In genomic region chr16:84282533-84282932, GRCh38 we compare ENCODE assay signal across 39 cellular contexts. TPM values are rescaled to one million over a fixed set of nuclear protein-coding genes. Genes with fewer than 3 reads are reported as not detected.
"Had no signal": no experiment of that assay in that cellular context is flagged by ENCODE, and none has a peak within 500 bp of the region (broad histone marks: within the 10 kb centered on the region; RNA-seq: fewer than 3 reads in every experiment).

No MANE protein-coding gene starts in this region.

- H3K27ac ChIP-seq: body of pancreas, foreskin keratinocyte, WERI-Rb-1 had no signal

- H3K36me3 ChIP-seq: adrenal gland, esophagus muscularis mucosa, gastrocnemius medialis, WERI-Rb-1 had no signal

- H3K9me3 ChIP-seq: adrenal gland, body of pancreas, esophagus muscularis mucosa, gastrocnemius medialis had no signal

- H3K27me3 Mint-ChIP-seq: activated naive CD8-positive, alpha-beta T cell treated with anti-CD3 and anti-CD28 coated beads for 36 hours had no signal

- H3K9me3 Mint-ChIP-seq: activated B cell treated with CpG ODN at 0.5 μM for 24 hours; activated CD8-positive, alpha-beta T cell treated with anti-CD3 and anti-CD28 coated beads for 36 hours; activated naive CD4-positive, alpha-beta T cell treated with anti-CD3 and anti-CD28 coated beads for 36 hours; activated naive CD4-positive, alpha-beta T cell treated with anti-CD3 and anti-CD28 coated beads, Interleukin-2, amount 50 U/mL, for 24 hours; activated naive CD8-positive, alpha-beta T cell treated with anti-CD3 and anti-CD28 coated beads for 36 hours; activated naive CD8-positive, alpha-beta T cell treated with anti-CD3 and anti-CD28 coated beads, Interleukin-2, amount 50 U/mL, for 24 hours; activated T-helper 1 cell treated with anti-CD3 and anti-CD28 coated beads, Interleukin-12 subunit alpha, Interleukin-12 subunit beta, Interleukin-2, Interleukin-4 antibody, amounts not matched to agents 30 ng/mL and 10 ng/mL and 1 ng/mL, durations not matched to agents 14 hours and 24 hours and 36 hours; activated T-helper 2 cell treated with anti-CD3 and anti-CD28 coated beads, Interferon-gamma antibody, Interleukin-2, Interleukin-4, amounts not matched to agents 10 μg/mL and 5 μg/mL and 100 μg/mL, durations not matched to agents 14 hours and 24 hours and 36 hours; effector memory CD8-positive, alpha-beta T cell; T-cell; T-helper 1 cell treated with Interleukin-12 subunit alpha and Interleukin-12 subunit beta and Interleukin-4 antibody, amounts not matched to agents 30 μg/mL and 1 μg/mL, for 36 hours; T-helper 2 cell treated with Interferon-gamma antibody and Interleukin-4, amounts not matched to agents 5 μg/mL and 100 μg/mL, for 36 hours had no signal

- H3K4me3 Mint-ChIP-seq: activated B cell treated with CpG ODN at 0.5 μM for 24 hours; activated CD8-positive, alpha-beta memory T cell treated with anti-CD3 and anti-CD28 coated beads, Interleukin-2, amount 10 ng/mL, durations not matched to agents 7 days and 5 days; activated CD8-positive, alpha-beta T cell treated with anti-CD3 and anti-CD28 coated beads for 36 hours; activated naive CD4-positive, alpha-beta T cell treated with anti-CD3 and anti-CD28 coated beads for 36 hours; activated naive CD4-positive, alpha-beta T cell treated with anti-CD3 and anti-CD28 coated beads, Interleukin-2, amount 50 U/mL, for 24 hours; activated naive CD8-positive, alpha-beta T cell treated with anti-CD3 and anti-CD28 coated beads for 36 hours; activated naive CD8-positive, alpha-beta T cell treated with anti-CD3 and anti-CD28 coated beads, Interleukin-2, amount 50 U/mL, for 24 hours; activated T-helper 1 cell treated with anti-CD3 and anti-CD28 coated beads, Interleukin-12 subunit alpha, Interleukin-12 subunit beta, Interleukin-2, Interleukin-4 antibody, amounts not matched to agents 30 ng/mL and 10 ng/mL and 1 ng/mL, durations not matched to agents 14 hours and 24 hours and 36 hours; effector memory CD8-positive, alpha-beta T cell; T-cell; T-helper 1 cell treated with Interleukin-12 subunit alpha and Interleukin-12 subunit beta and Interleukin-4 antibody, amounts not matched to agents 30 μg/mL and 1 μg/mL, for 36 hours; T-helper 2 cell treated with Interferon-gamma antibody and Interleukin-4, amounts not matched to agents 5 μg/mL and 100 μg/mL, for 36 hours had no signal

- H3K36me3 Mint-ChIP-seq: activated CD8-positive, alpha-beta memory T cell treated with anti-CD3 and anti-CD28 coated beads, Interleukin-2, amount 10 ng/mL, durations not matched to agents 7 days and 5 days; activated naive CD4-positive, alpha-beta T cell treated with anti-CD3 and anti-CD28 coated beads, Interleukin-2, amount 50 U/mL, for 24 hours; activated naive CD8-positive, alpha-beta T cell treated with anti-CD3 and anti-CD28 coated beads for 36 hours; T-cell had no signal

- ATAC-seq: activated CD4-positive, CD25-positive, alpha-beta regulatory T cell treated with anti-CD3 and anti-CD28 coated beads, Interleukin-2, amount 50 U/mL, for 24 hours; activated CD8-positive, alpha-beta memory T cell treated with anti-CD3 and anti-CD28 coated beads, Interleukin-2, amount 10 ng/mL, durations not matched to agents 7 days and 5 days; activated CD8-positive, alpha-beta T cell treated with anti-CD3 and anti-CD28 coated beads for 36 hours; activated naive CD8-positive, alpha-beta T cell treated with anti-CD3 and anti-CD28 coated beads, Interleukin-2, amount 50 U/mL, for 24 hours; body of pancreas; effector memory CD8-positive, alpha-beta T cell; foreskin keratinocyte; gastrocnemius medialis; T-cell had no signal

- H3K27me3 ChIP-seq: adrenal gland, body of pancreas, esophagus muscularis mucosa, gastrocnemius medialis had no signal

- H3K27ac Mint-ChIP-seq: activated B cell treated with CpG ODN at 0.5 μM for 24 hours; activated CD8-positive, alpha-beta memory T cell treated with anti-CD3 and anti-CD28 coated beads, Interleukin-2, amount 10 ng/mL, durations not matched to agents 7 days and 5 days; activated CD8-positive, alpha-beta T cell treated with anti-CD3 and anti-CD28 coated beads for 36 hours; activated naive CD4-positive, alpha-beta T cell treated with anti-CD3 and anti-CD28 coated beads for 36 hours; activated naive CD4-positive, alpha-beta T cell treated with anti-CD3 and anti-CD28 coated beads, Interleukin-2, amount 50 U/mL, for 24 hours; activated naive CD8-positive, alpha-beta T cell treated with anti-CD3 and anti-CD28 coated beads for 36 hours; activated naive CD8-positive, alpha-beta T cell treated with anti-CD3 and anti-CD28 coated beads, Interleukin-2, amount 50 U/mL, for 24 hours; activated T-helper 1 cell treated with anti-CD3 and anti-CD28 coated beads, Interleukin-12 subunit alpha, Interleukin-12 subunit beta, Interleukin-2, Interleukin-4 antibody, amounts not matched to agents 30 ng/mL and 10 ng/mL and 1 ng/mL, durations not matched to agents 14 hours and 24 hours and 36 hours; activated T-helper 2 cell treated with anti-CD3 and anti-CD28 coated beads, Interferon-gamma antibody, Interleukin-2, Interleukin-4, amounts not matched to agents 10 μg/mL and 5 μg/mL and 100 μg/mL, durations not matched to agents 14 hours and 24 hours and 36 hours; T-cell; T-helper 1 cell treated with Interleukin-12 subunit alpha and Interleukin-12 subunit beta and Interleukin-4 antibody, amounts not matched to agents 30 μg/mL and 1 μg/mL, for 36 hours; T-helper 2 cell treated with Interferon-gamma antibody and Interleukin-4, amounts not matched to agents 5 μg/mL and 100 μg/mL, for 36 hours had no signal

- H3K4me3 ChIP-seq: adrenal gland, body of pancreas, esophagus muscularis mucosa, gastrocnemius medialis had no signal

- DNase-seq: activated B cell treated with CpG ODN at 0.5 μM for 24 hours; activated CD4-positive, alpha-beta T cell treated with anti-CD3 and anti-CD28 coated beads for 48 hours; activated CD4-positive, alpha-beta T cell treated with anti-CD3 and anti-CD28 coated beads, Interleukin-2, amount 50 U/mL, for 1 hour; activated CD4-positive, alpha-beta T cell treated with anti-CD3 and anti-CD28 coated beads, Interleukin-2, amount 50 U/mL, for 48 hours; activated CD8-positive, alpha-beta memory T cell treated with anti-CD3 and anti-CD28 coated beads, Interleukin-2, amount 10 ng/mL, durations not matched to agents 7 days and 5 days; activated CD8-positive, alpha-beta memory T cell treated with anti-CD3 and anti-CD28 coated beads, Interleukin-2, amount 50 U/mL, for 4 hours; activated CD8-positive, alpha-beta T cell treated with anti-CD3 and anti-CD28 coated beads for 36 hours; activated effector memory CD4-positive, alpha-beta T cell treated with anti-CD3 and anti-CD28 coated beads, Interleukin-2, amount 50 U/mL, for 16 hours; activated naive CD4-positive, alpha-beta T cell treated with anti-CD3 and anti-CD28 coated beads for 36 hours; activated naive CD8-positive, alpha-beta T cell treated with anti-CD3 and anti-CD28 coated beads for 36 hours; activated naive CD8-positive, alpha-beta T cell treated with anti-CD3 and anti-CD28 coated beads, Interleukin-2, amount 50 U/mL, for 24 hours; activated T-cell treated with anti-CD3 and anti-CD28 coated beads, Interleukin-2, amount 50 U/mL, for 1 hour; activated T-cell treated with anti-CD3 and anti-CD28 coated beads, Interleukin-2, amount 50 U/mL, for 48 hours; amygdala; aorta; body of pancreas; caudate nucleus; cortex of kidney; dermis blood vessel endothelial cell; effector CD4-positive, alpha-beta T cell; effector memory CD8-positive, alpha-beta T cell; erythroblast; foreskin keratinocyte; gastrocnemius medialis; glutamatergic neuron; T-cell; T1000; WERI-Rb-1 had no signal

- FAIRE-seq: colon had no signal

- H3K4me1 Mint-ChIP-seq: activated B cell treated with CpG ODN at 0.5 μM for 24 hours; activated CD8-positive, alpha-beta memory T cell treated with anti-CD3 and anti-CD28 coated beads, Interleukin-2, amount 10 ng/mL, durations not matched to agents 7 days and 5 days; activated naive CD4-positive, alpha-beta T cell treated with anti-CD3 and anti-CD28 coated beads, Interleukin-2, amount 50 U/mL, for 24 hours; activated naive CD8-positive, alpha-beta T cell treated with anti-CD3 and anti-CD28 coated beads for 36 hours; activated naive CD8-positive, alpha-beta T cell treated with anti-CD3 and anti-CD28 coated beads, Interleukin-2, amount 50 U/mL, for 24 hours had no signal

- H3K4me1 ChIP-seq: adrenal gland, body of pancreas, foreskin keratinocyte had no signal

RNA-seq across cellular contexts. Expression of gene WFDC1, which starts 12.1 kb away (rescaled TPM):
- total RNA-seq: activated B cell treated with CpG ODN at 0.5 μM for 24 hours; activated CD8-positive, alpha-beta memory T cell treated with anti-CD3 and anti-CD28 coated beads for 36 hours; activated CD8-positive, alpha-beta memory T cell treated with anti-CD3 and anti-CD28 coated beads, Interleukin-2, amount 10 ng/mL, durations not matched to agents 7 days and 5 days; activated CD8-positive, alpha-beta T cell treated with anti-CD3 and anti-CD28 coated beads for 36 hours; activated naive CD4-positive, alpha-beta T cell treated with anti-CD3 and anti-CD28 coated beads for 36 hours; activated naive CD8-positive, alpha-beta T cell treated with anti-CD3 and anti-CD28 coated beads for 36 hours; activated T-helper 1 cell treated with anti-CD3 and anti-CD28 coated beads, Interleukin-12 subunit alpha, Interleukin-12 subunit beta, Interleukin-2, Interleukin-4 antibody, amounts not matched to agents 30 ng/mL and 10 ng/mL and 1 ng/mL, durations not matched to agents 14 hours and 24 hours and 36 hours; activated T-helper 2 cell treated with anti-CD3 and anti-CD28 coated beads, Interferon-gamma antibody, Interleukin-2, Interleukin-4, amounts not matched to agents 10 μg/mL and 5 μg/mL and 100 μg/mL, durations not matched to agents 14 hours and 24 hours and 36 hours; dermis blood vessel endothelial cell; foreskin keratinocyte; T-cell had no signal
- polyA plus RNA-seq: foreskin keratinocyte had no signal

RNA-seq across cellular contexts. Expression of gene KCNG4, which starts 42.7 kb away (rescaled TPM):
- total RNA-seq: activated B cell treated with CpG ODN at 0.5 μM for 24 hours; activated CD8-positive, alpha-beta memory T cell treated with anti-CD3 and anti-CD28 coated beads for 36 hours; activated CD8-positive, alpha-beta memory T cell treated with anti-CD3 and anti-CD28 coated beads, Interleukin-2, amount 10 ng/mL, durations not matched to agents 7 days and 5 days; activated CD8-positive, alpha-beta T cell treated with anti-CD3 and anti-CD28 coated beads for 36 hours; activated naive CD4-positive, alpha-beta T cell treated with anti-CD3 and anti-CD28 coated beads for 36 hours; activated naive CD8-positive, alpha-beta T cell treated with anti-CD3 and anti-CD28 coated beads for 36 hours; activated T-helper 1 cell treated with anti-CD3 and anti-CD28 coated beads, Interleukin-12 subunit alpha, Interleukin-12 subunit beta, Interleukin-2, Interleukin-4 antibody, amounts not matched to agents 30 ng/mL and 10 ng/mL and 1 ng/mL, durations not matched to agents 14 hours and 24 hours and 36 hours; activated T-helper 2 cell treated with anti-CD3 and anti-CD28 coated beads, Interferon-gamma antibody, Interleukin-2, Interleukin-4, amounts not matched to agents 10 μg/mL and 5 μg/mL and 100 μg/mL, durations not matched to agents 14 hours and 24 hours and 36 hours; aorta; body of pancreas; chondrocyte; dermis blood vessel endothelial cell; esophagus muscularis mucosa; foreskin keratinocyte; gastrocnemius medialis; T-cell had no signal
- polyA plus RNA-seq: foreskin keratinocyte had no signal
